16 cellular contexts compared by ENCODE assay signal in genomic region chr3:24296441-24297205, GRCh38.
DNase-seq lines count a peak whose midpoint lies in the region; ATAC-seq and TF ChIP-seq lines count a peak whose summit lies in the region.
"Had no signal": no experiment of that assay in that cellular context is flagged by ENCODE, and none has a peak within 500 bp of the region (broad histone marks: within the 10 kb centered on the region; RNA-seq: fewer than 3 reads in every experiment).

No MANE protein-coding gene starts in this region.

- H3K36me3 ChIP-seq in NT2/D1 (ENCODE audit: insufficient read depth, insufficient read length, low read length): no peaks in the 10 kb centered on the region
- peaks cover 0 to 5% of the 10 kb centered on the region in 2 donors for H3K36me3 ChIP-seq in stomach smooth muscle (ENCODE audit: control insufficient read depth in 2 of 2, insufficient read depth in 2 of 2, low read length in 2 of 2)
- H3K36me3 ChIP-seq: heart left ventricle, thyroid gland had no signal

- H3K27me3 ChIP-seq in NT2/D1 (ENCODE audit: insufficient read depth, insufficient read length) (no peaks in the 10 kb centered on the region), stomach smooth muscle (ENCODE audit: control insufficient read depth in 1 of 2, insufficient read depth in 2 of 2, low read length in 2 of 2) (no peaks in the 10 kb centered on the region)
- H3K27me3 ChIP-seq: body of pancreas, heart left ventricle, thyroid gland had no signal

- H3K27ac ChIP-seq in stomach smooth muscle (ENCODE audit: low read length): peak overlapping the region; percentile 19
- H3K27ac ChIP-seq: body of pancreas, skin epidermis, thyroid gland had no signal

- ATAC-seq in left colon: peak; percentile 27
- ATAC-seq: body of pancreas had no signal

- intact Hi-C loops in left colon (cut with DNase I, micrococcal nuclease): no loop called here

- H3K4me3 ChIP-seq in NT2/D1 (ENCODE audit: insufficient read length, low read depth) (no peak overlapping the region), choroid plexus epithelial cell (ENCODE audit: low read depth, low read length) (no peak overlapping the region), stomach smooth muscle (ENCODE audit: low read length in 2 of 2) (peak overlapping the region in 1 of 2 donors; percentile 1)
- H3K4me3 ChIP-seq: body of pancreas, heart left ventricle, skin epidermis, thyroid gland had no signal

- H3K9ac ChIP-seq in NT2/D1 (ENCODE audit: insufficient read length, low read depth) (no peak overlapping the region), stomach smooth muscle (ENCODE audit: low read length in 2 of 2) (peak overlapping the region; percentile 1 to 7)

- peak; percentile 5 for DNase-seq in NT2/D1 (ENCODE audit: low read depth, low spot score)
- DNase-seq in choroid plexus epithelial cell (ENCODE audit: low read depth): peak; percentile 23
- DNase-seq in left colon: peak in 1 of 2 donors; percentile 56
- DNase-seq in NCI-H1417 treated with DMSO at 0.1 percent for 48 hours (lab: John Stamatoyannopoulos, UW): no peak
- no peak for DNase-seq in NCI-H128 (lab: John Stamatoyannopoulos, UW; ENCODE audit: unreplicated experiment)
- DNase-seq in occipital lobe (lab: John Stamatoyannopoulos, UW): no peak
- DNase-seq: activated naive CD4-positive, alpha-beta T cell treated with anti-CD3 and anti-CD28 coated beads, Interleukin-2, amount 10 ng/mL, durations not matched to agents 7 days and 5 days; body of pancreas; dermis blood vessel endothelial cell; heart left ventricle; Right ventricle myocardium superior; stimulated activated CD4-positive, alpha-beta T cell treated with anti-CD3 and anti-CD28 coated beads, Interleukin-4, amount 100 ng/mL, for 24 hours; stimulated activated CD8-positive, alpha-beta memory T cell treated with anti-CD3 and anti-CD28 coated beads, Interleukin-4, amount 100 ng/mL, for 48 hours; thyroid gland had no signal

- TF ChIP-seq CTCF in choroid plexus epithelial cell (conservative IDR thresholded peaks at IDR 0.05; ENCODE audit: low read depth, low read length): no peak

- no peaks in the 10 kb centered on the region for H3K4me1 ChIP-seq in NT2/D1 (ENCODE audit: insufficient read depth, insufficient read length)
- H3K4me1 ChIP-seq in stomach smooth muscle (ENCODE audit: control insufficient read depth, insufficient read depth, low read length): peaks cover 5% of the 10 kb centered on the region

- H3K9me3 ChIP-seq in NT2/D1 (ENCODE audit: insufficient read depth, low read length) (peaks cover 8% of the 10 kb centered on the region; the same call in 1 of the 2 replicates), stomach smooth muscle (ENCODE audit: control insufficient read depth in 2 of 2, low read length in 2 of 2) (peaks cover 4 to 6% of the 10 kb centered on the region in 2 donors)
- H3K9me3 ChIP-seq: body of pancreas, thyroid gland had no signal

Comparison
In these comparisons a context has a peak if more than half of its experiments do, and no peak if none do; other contexts are left out.
1. DNase-seq: peak in NT2/D1 (single experiment) and choroid plexus epithelial cell (single experiment); none in NCI-H1417 treated with DMSO at 0.1 percent for 48 hours (single experiment), NCI-H128 (single experiment) and occipital lobe (single experiment).